In genomic region chr2:126975671-126976655, GRCh38 we compare ENCODE assay signal across 12 cellular contexts.
"Had no signal": no experiment of that assay in that cellular context is flagged by ENCODE, and none has a peak within 500 bp of the region (broad histone marks: within the 10 kb centered on the region; RNA-seq: fewer than 3 reads in every experiment).

No MANE protein-coding gene starts in this region.

- H3K4me2 ChIP-seq: smooth muscle cell had no signal

- H3K4me1 ChIP-seq: parathyroid adenoma had no signal

- H3K4me3 ChIP-seq: heart left ventricle, smooth muscle cell had no signal

- DNase-seq: activated CD4-positive, alpha-beta T cell treated with anti-CD3 and anti-CD28 coated beads, Interleukin-2, amount 50 U/mL, for 4 hours; activated CD8-positive, alpha-beta memory T cell treated with anti-CD3 and anti-CD28 coated beads, Interleukin-2, amount 10 ng/mL, durations not matched to agents 7 days and 5 days; activated effector memory CD4-positive, alpha-beta T cell treated with Interleukin-2 at 50 U/mL for 16 hours; activated T-cell treated with anti-CD3 and anti-CD28 coated beads, Interleukin-2, amount 50 U/mL, for 24 hours; brain microvascular endothelial cell; cerebellar nuclear complex; heart left ventricle; left ventricle myocardium superior; retina; T-helper 17 cell had no signal

- H3K9ac ChIP-seq: parathyroid adenoma had no signal

- H3K27ac ChIP-seq: brain microvascular endothelial cell, heart left ventricle, parathyroid adenoma had no signal

- H2AFZ ChIP-seq: parathyroid adenoma had no signal

- H3K79me2 ChIP-seq: parathyroid adenoma had no signal

- H3K9me3 ChIP-seq: heart left ventricle had no signal

- H3K36me3 ChIP-seq: brain microvascular endothelial cell, heart left ventricle had no signal
